Comparison of ENCODE assay signal across 12 cellular contexts in the genomic region with DNA sequence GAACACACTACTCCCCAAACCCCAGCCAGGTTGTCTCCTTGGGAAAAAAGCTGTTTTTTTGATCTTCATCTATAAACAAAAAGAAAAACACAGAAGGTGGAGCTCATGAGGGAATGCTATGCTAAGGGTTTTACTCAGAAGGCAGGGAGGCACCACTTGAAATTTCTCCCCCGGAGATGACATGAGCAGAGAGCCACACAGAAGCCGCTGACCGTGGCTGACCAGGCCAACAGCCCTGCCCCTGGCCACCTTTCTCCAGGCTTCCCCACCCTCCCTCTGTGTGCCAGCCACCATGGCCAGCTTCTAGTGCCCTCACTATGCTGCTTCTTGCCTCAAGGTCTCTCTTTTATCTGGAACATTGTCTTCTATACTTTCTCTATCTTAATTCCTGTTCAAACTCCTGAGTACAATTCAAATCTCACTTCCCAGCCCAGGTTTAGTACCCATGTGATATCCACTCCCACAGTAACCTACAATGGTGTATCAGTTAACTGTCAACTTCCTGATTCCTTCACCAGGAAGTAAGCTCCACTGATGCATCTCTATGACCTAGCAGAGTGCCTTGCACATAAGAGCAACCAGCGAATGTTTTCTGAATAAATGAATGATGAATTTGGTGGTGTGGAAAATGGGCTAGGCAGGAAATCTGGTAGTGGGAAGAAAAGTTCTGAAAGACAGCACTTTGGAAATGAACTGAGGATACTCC. TPM values are rescaled to one million over a fixed set of nuclear protein-coding genes. Genes with fewer than 3 reads are reported as not detected.
DNase-seq lines count a peak whose midpoint lies in the region; ATAC-seq, FAIRE-seq and TF ChIP-seq lines count a peak whose summit lies in the region.
"Had no signal": no experiment of that assay in that cellular context is flagged by ENCODE, and none has a peak within 500 bp of the region (broad histone marks: within the 10 kb centered on the region; RNA-seq: fewer than 3 reads in every experiment).

No MANE protein-coding gene starts in this region.

- H3K4me1 ChIP-seq in GM12878 (ENCODE audit: control insufficient read depth, insufficient read depth, low read length) (peaks cover 3% of the 10 kb centered on the region; the same call in 1 of the 2 replicates), pancreas (peaks cover 0 to 6% (median 0%) of the 10 kb centered on the region in 3 donors)

- no peaks in the 10 kb centered on the region for H4K20me1 ChIP-seq in GM12878 (ENCODE audit: control insufficient read depth, insufficient read depth)

- H3K9me3 ChIP-seq in GM12878 (replicated peaks; ENCODE audit: control insufficient read depth, insufficient read depth, low read length) (no peaks in the 10 kb centered on the region; the same call in 2 of the 3 replicates), pancreas (no peaks in the 10 kb centered on the region)
- H3K9me3 ChIP-seq: SJSA1 had no signal

- no peak overlapping the region for H3K4me2 ChIP-seq in GM12878 (ENCODE audit: control insufficient read depth, insufficient read depth)

- POLR2A ChIA-PET in GM12878 (lab: Charles Lee), result interaction anchor here (1.3 kb wide), 1 partner anchor 13 kb away, joined by 4 read pairs; no protein-coding TSS in a partner anchor

- TF ChIP-seq CTCF in HL-60 (IDR thresholded peaks at IDR 0.05; ENCODE audit: insufficient read depth, low read length) (no peak), GM12878 (IDR thresholded peaks at IDR 0.05 in 2 of 3, conservative IDR thresholded peaks at IDR 0.05 in 1 of 3; ENCODE audit: control insufficient read depth in 2 of 3, extremely low read depth in 1 of 3, insufficient read depth in 1 of 3, low read depth in 3 of 3, low read length in 3 of 3) (no peak), pancreas (IDR thresholded peaks at IDR 0.05) (no peak)

- H3K27ac ChIP-seq in HL-60 (replicated peaks) (peak overlapping the region; percentile 50), GM12878 (ENCODE audit: control insufficient read depth, insufficient read depth) (no peak overlapping the region), pancreas (no peak overlapping the region)
- H3K27ac ChIP-seq: SJSA1 had no signal

- BruUV-seq in GM12878 (replicated peaks; lab: Mats Ljungman, UMichigan), result TSS peak; percentile 31

- intact Hi-C loops in activated CD4-positive, alpha-beta T cell treated with anti-CD3 and anti-CD28 coated beads, Interleukin-2, amount 10 ng/mL, durations not matched to agents 24 days and 14 days (cut with micrococcal nuclease), result no loop called here
- intact Hi-C loops in GM12878 (cut with micrococcal nuclease; ENCODE audit: unreplicated experiment), result no loop called here
- intact Hi-C loops in pancreas (cut with DNase I), result no loop called here

- DNase-seq in activated CD4-positive, alpha-beta T cell treated with anti-CD3 and anti-CD28 coated beads, Interleukin-2, amount 10 ng/mL, durations not matched to agents 24 days and 14 days, result no peak
- DNase-seq in activated CD4-positive, alpha-beta T cell treated with anti-CD3 and anti-CD28 coated beads for 48 hours, result no peak
- DNase-seq in HL-60 (ENCODE audit: low read depth in 1 of 2, low spot score in 1 of 2) (peak in 1 of 2 experiments; percentile 56), GM12878 (ENCODE audit: low read depth, low spot score) (no peak), pancreas (no peak), NCI-H345 treated with DMSO at 0.1 percent for 48 hours (lab: John Stamatoyannopoulos, UW; ENCODE audit: unreplicated experiment) (no peak), D341Med (ENCODE audit: low spot score) (no peak), nucleus accumbens (lab: John Stamatoyannopoulos, UW) (no peak)
- DNase-seq: cerebellar nuclear complex; NCI-H1930; stimulated activated CD4-positive, alpha-beta T cell treated with anti-CD3 and anti-CD28 coated beads, Interleukin-4, amount 100 ng/mL, for 4 hours had no signal

- H3K36me3 Mint-ChIP-seq in activated CD4-positive, alpha-beta T cell treated with anti-CD3 and anti-CD28 coated beads, Interleukin-2, amount 10 ng/mL, durations not matched to agents 24 days and 14 days (ENCODE audit: low read depth), result peaks cover 66% of the 10 kb centered on the region

- TF ChIP-seq POLR2A in GM12878 (IDR thresholded peaks at IDR 0.05; ENCODE audit: low read depth, low read length), result no peak

- ATAC-seq in GM12878 (peak; percentile 56), pancreas (peak in 3 of 4 donors; percentile 44 to 75 (median 62))

- H3K4me3 ChIP-seq in HL-60 (replicated peaks; ENCODE audit: insufficient read depth, low read length) (no peak overlapping the region), GM12878 (no peak overlapping the region), pancreas (no peak overlapping the region)
- H3K4me3 ChIP-seq: SJSA1 had no signal

- 86% methylated on average over 4 of the region's 4 CpGs for WGBS in GM12878 (ENCODE audit: insufficient coverage, insufficient replicate concordance, low lambda C conversion rate, missing lambda C conversion rate)
- WGBS in pancreas, 2 donors, result 76 to 85% methylated on average over 4 of the region's 4 CpGs

- H3K79me2 ChIP-seq in GM12878 (ENCODE audit: control insufficient read depth, insufficient read depth, low read length), result no peaks in the 10 kb centered on the region; the same call in 1 of the 2 replicates

- TF ChIP-seq EP300 in GM12878 (IDR thresholded peaks at IDR 0.05; ENCODE audit: borderline replicate concordance in 1 of 2, control insufficient read depth in 1 of 2, low read depth in 2 of 2, low read length in 2 of 2), result no peak

- H2AFZ ChIP-seq in GM12878 (ENCODE audit: control insufficient read depth, low read depth, low read length), result no peak overlapping the region

- H3K36me3 ChIP-seq in GM12878 (ENCODE audit: control insufficient read depth in 2 of 2, insufficient read depth in 2 of 2, low read length in 1 of 2), result peaks cover 15 to 37% of the 10 kb centered on the region in 2 experiments
- H3K36me3 ChIP-seq in pancreas, result peaks cover 3 to 71% (median 22%) of the 10 kb centered on the region in 3 donors

- SMC1A ChIA-PET in GM12878 (lab: Charles Lee; ENCODE audit: uncharacterized antibody, unreplicated experiment), result interaction anchor here (1.0 to 5.9 kb wide), 5 partner anchors 12 to 103 kb away, joined by 3 to 31 read pairs (median 4); a partner anchor contains a TSS

- peaks cover 3% of the 10 kb centered on the region for H3K9me3 Mint-ChIP-seq in activated CD4-positive, alpha-beta T cell treated with anti-CD3 and anti-CD28 coated beads, Interleukin-2, amount 10 ng/mL, durations not matched to agents 24 days and 14 days

- FAIRE-seq in GM12878 (lab: Jason Lieb, UNC), result no peak
- no peak for FAIRE-seq in pancreas (lab: Jason Lieb, UNC)

- TF ChIP-seq RAD21 in GM12878 (IDR thresholded peaks at IDR 0.05; ENCODE audit: insufficient read depth, low read depth, low read length), result no peak

- H3K27me3 ChIP-seq in HL-60 (ENCODE audit: insufficient read depth, poor library complexity, severe bottlenecking) (no peaks in the 10 kb centered on the region), GM12878 (replicated peaks in 1 of 2; ENCODE audit: control insufficient read depth in 2 of 2, insufficient read depth in 2 of 2, low read length in 1 of 2) (no peaks in the 10 kb centered on the region), pancreas (no peaks in the 10 kb centered on the region)
- H3K27me3 ChIP-seq: SJSA1 had no signal

- peaks cover 17% of the 10 kb centered on the region for H3K4me1 Mint-ChIP-seq in activated CD4-positive, alpha-beta T cell treated with anti-CD3 and anti-CD28 coated beads, Interleukin-2, amount 10 ng/mL, durations not matched to agents 24 days and 14 days

- in situ Hi-C loops in GM12878 (cut with MboI), result no loop called here

- no peak overlapping the region for H3K4me3 Mint-ChIP-seq in activated CD4-positive, alpha-beta T cell treated with anti-CD3 and anti-CD28 coated beads, Interleukin-2, amount 10 ng/mL, durations not matched to agents 24 days and 14 days

- H3K9ac ChIP-seq in GM12878 (ENCODE audit: control insufficient read depth, insufficient read depth, low read length), result no peak overlapping the region

- H3K27me3 Mint-ChIP-seq in activated CD4-positive, alpha-beta T cell treated with anti-CD3 and anti-CD28 coated beads, Interleukin-2, amount 10 ng/mL, durations not matched to agents 24 days and 14 days, result no peaks in the 10 kb centered on the region

- RAD21 ChIA-PET in GM12878 (lab: Charles Lee; ENCODE audit: unreplicated experiment), result interaction anchor here (1.4 to 3.0 kb wide), 2 partner anchors 13 to 80 kb away, joined by 3 to 12 read pairs; no protein-coding TSS in a partner anchor

- peak overlapping the region; percentile 54 for H3K27ac Mint-ChIP-seq in activated CD4-positive, alpha-beta T cell treated with anti-CD3 and anti-CD28 coated beads, Interleukin-2, amount 10 ng/mL, durations not matched to agents 24 days and 14 days

- CTCF ChIA-PET in GM12878 (lab: Yijun Ruan, JAX), result interaction anchor here (1.4 to 2.9 kb wide), 5 partner anchors 9 to 21 kb away, joined by 3 to 12 read pairs (median 7); no protein-coding TSS in a partner anchor

RNA-seq across cellular contexts. Expression of a gene that starts 15.3 kb away (rescaled TPM):
- 24.3 and 25.3 TPM in 2 replicates for total RNA-seq in activated CD4-positive, alpha-beta T cell treated with anti-CD3 and anti-CD28 coated beads, Interleukin-2, amount 10 ng/mL, durations not matched to agents 24 days and 14 days
- 20.7 and 23.4 TPM in 2 replicates for total RNA-seq in GM12878 (2013; cell fraction: nucleolus; rRNA removed)
- total RNA-seq in GM12878 (2014; rRNA removed) (17.8 and 21.2 TPM in 2 replicates), GM12878 (2014; rRNA removed; fragmentation: Illumina TruSeq; extraction: Trizol) (23.9 and 25.6 TPM in 2 replicates), GM12878 (2021) (26.9 and 27.2 TPM in 2 replicates), pancreas (100 to 1,000 TPM in 3 of 6 donors, 10 to 100 TPM in 3; 57.8 to 162 (median 98.7) TPM)
- polyA plus RNA-seq in GM12878 (2011; ENCODE audit: low read depth), result 21.4 TPM
- polyA plus RNA-seq in GM12878 (2011; rRNA removed) (107 and 126 TPM in 2 replicates), GM12878 (2014; fragmentation: Illumina TruSeq; extraction: Trizol) (38.5 and 52.1 TPM in 2 replicates), GM12878 (2014; fragmentation: Nextera tagmentation; extraction: Ambion mirVana) (10 to 100 TPM; 77.2 to 87.8 TPM), GM12878 (2014; rRNA removed) (22.8 and 24.7 TPM in 2 replicates), GM12878 (2016; fragmentation: Nextera tagmentation; extraction: Ambion mirVana) (10 to 100 TPM; 53.1 to 62.2 TPM), pancreas (100 to 1,000 TPM in 1 of 2 donors, 10 to 100 TPM in 1; 60.0 to 163 TPM)
- 51.1 and 59.2 TPM in 2 replicates for polyA plus RNA-seq in GM12878 (2011; cell fraction: cytosol; rRNA removed)
- polyA plus RNA-seq in GM12878 (2011; cell fraction: nucleus; rRNA removed), result 28.9 and 29.4 TPM in 2 replicates
- polyA plus RNA-seq in GM12878 (2012), result 40.6 and 45.5 TPM in 2 replicates
- 36.8 and 56.5 TPM in 2 replicates for polyA minus RNA-seq in GM12878 (2011; rRNA and poly(A)+ RNA removed)
- polyA minus RNA-seq in GM12878 (2011; cell fraction: cytosol; rRNA and poly(A)+ RNA removed), result 13.4 and 15.2 TPM in 2 replicates
- polyA minus RNA-seq in GM12878 (2011; cell fraction: nucleus; rRNA and poly(A)+ RNA removed), result 13.2 and 14.4 TPM in 2 replicates

RNA-seq across cellular contexts. Expression of a gene that starts 23.6 kb away (rescaled TPM):
- not detected in 2 replicates for total RNA-seq in activated CD4-positive, alpha-beta T cell treated with anti-CD3 and anti-CD28 coated beads, Interleukin-2, amount 10 ng/mL, durations not matched to agents 24 days and 14 days
- total RNA-seq in GM12878 (2013; cell fraction: nucleolus; rRNA removed), result not detected in 2 replicates
- not detected in 2 replicates for total RNA-seq in GM12878 (2014; rRNA removed)
- not detected in 2 replicates for total RNA-seq in GM12878 (2014; rRNA removed; fragmentation: Illumina TruSeq; extraction: Trizol)
- total RNA-seq in GM12878 (2021), result not detected in 2 replicates
- polyA plus RNA-seq in GM12878 (2011; ENCODE audit: low read depth), result not detected
- not detected in 2 replicates for polyA plus RNA-seq in GM12878 (2011; rRNA removed)
- not detected in 2 replicates for polyA plus RNA-seq in GM12878 (2011; cell fraction: cytosol; rRNA removed)
- polyA plus RNA-seq in GM12878 (2011; cell fraction: nucleus; rRNA removed), result not detected in 2 replicates
- not detected in 2 replicates for polyA plus RNA-seq in GM12878 (2012)
- polyA plus RNA-seq in GM12878 (2014; fragmentation: Illumina TruSeq; extraction: Trizol), result not detected in 2 replicates
- polyA plus RNA-seq in GM12878 (2014; fragmentation: Nextera tagmentation; extraction: Ambion mirVana), result not detected
- not detected in 2 replicates for polyA plus RNA-seq in GM12878 (2014; rRNA removed)
- under 1 TPM in 1 of 2 experiments, not detected in 1; 0.09 TPM for polyA plus RNA-seq in GM12878 (2016; fragmentation: Nextera tagmentation; extraction: Ambion mirVana)
- not detected in 2 replicates for polyA minus RNA-seq in GM12878 (2011; rRNA and poly(A)+ RNA removed)
- not detected in 2 replicates for polyA minus RNA-seq in GM12878 (2011; cell fraction: cytosol; rRNA and poly(A)+ RNA removed)
- polyA minus RNA-seq in GM12878 (2011; cell fraction: nucleus; rRNA and poly(A)+ RNA removed), result not detected in 2 replicates
- total RNA-seq in pancreas, result 1 to 10 TPM in 1 of 6 donors, under 1 TPM in 3, not detected in 2; 0.25 to 3.5 (median 0.52) TPM
- polyA plus RNA-seq in pancreas, result under 1 TPM; 0.23 to 0.54 TPM

RNA-seq across cellular contexts. Expression of a gene that starts 46.2 kb away (rescaled TPM):
- 8.1 and 9.0 TPM in 2 replicates for total RNA-seq in activated CD4-positive, alpha-beta T cell treated with anti-CD3 and anti-CD28 coated beads, Interleukin-2, amount 10 ng/mL, durations not matched to agents 24 days and 14 days
- 55.7 and 66.7 TPM in 2 replicates for total RNA-seq in GM12878 (2013; cell fraction: nucleolus; rRNA removed)
- total RNA-seq in GM12878 (2014; rRNA removed) (7.3 and 8.1 TPM in 2 replicates), GM12878 (2014; rRNA removed; fragmentation: Illumina TruSeq; extraction: Trizol) (8.5 and 9.0 TPM in 2 replicates), GM12878 (2021) (6.9 and 7.1 TPM in 2 replicates), pancreas (1 to 10 TPM; 2.8 to 7.2 (median 3.8) TPM)
- polyA plus RNA-seq in GM12878 (2011; ENCODE audit: low read depth), result 2.7 TPM
- polyA plus RNA-seq in GM12878 (2011; rRNA removed) (9.3 and 14.7 TPM in 2 replicates), GM12878 (2014; fragmentation: Illumina TruSeq; extraction: Trizol) (6.4 and 8.2 TPM in 2 replicates), GM12878 (2014; fragmentation: Nextera tagmentation; extraction: Ambion mirVana) (1 to 10 TPM; 3.0 to 3.2 TPM), GM12878 (2014; rRNA removed) (4.6 and 5.4 TPM in 2 replicates), GM12878 (2016; fragmentation: Nextera tagmentation; extraction: Ambion mirVana) (1 to 10 TPM; 3.9 to 6.1 TPM), pancreas (1 to 10 TPM; 2.6 to 5.2 TPM)
- 2.7 and 3.0 TPM in 2 replicates for polyA plus RNA-seq in GM12878 (2011; cell fraction: cytosol; rRNA removed)
- 15.0 and 15.6 TPM in 2 replicates for polyA plus RNA-seq in GM12878 (2011; cell fraction: nucleus; rRNA removed)
- polyA plus RNA-seq in GM12878 (2012), result 3.3 and 3.9 TPM in 2 replicates
- polyA minus RNA-seq in GM12878 (2011; rRNA and poly(A)+ RNA removed), result 8.3 and 10.0 TPM in 2 replicates
- polyA minus RNA-seq in GM12878 (2011; cell fraction: cytosol; rRNA and poly(A)+ RNA removed), result 4.2 and 4.4 TPM in 2 replicates
- polyA minus RNA-seq in GM12878 (2011; cell fraction: nucleus; rRNA and poly(A)+ RNA removed), result 6.4 and 9.7 TPM in 2 replicates
